In genomic region chr4:136320471-136320813, GRCh38 we compare ENCODE assay signal across 24 cellular contexts.
DNase-seq lines count a peak whose midpoint lies in the region; FAIRE-seq and TF ChIP-seq lines count a peak whose summit lies in the region.
"Had no signal": no experiment of that assay in that cellular context is flagged by ENCODE, and none has a peak within 500 bp of the region (broad histone marks: within the 10 kb centered on the region; RNA-seq: fewer than 3 reads in every experiment).

No MANE protein-coding gene starts in this region.

- H3K36me3 ChIP-seq in Caco-2 (ENCODE audit: control insufficient read depth, insufficient read depth, low read length) (no peaks in the 10 kb centered on the region), PC-9 (ENCODE audit: low read depth) (no peaks in the 10 kb centered on the region), H1 (ENCODE audit: control insufficient read depth in 2 of 4, insufficient read depth in 4 of 4, low read length in 3 of 4) (no peaks in the 10 kb centered on the region), smooth muscle cell (ENCODE audit: low read depth) (no peaks in the 10 kb centered on the region)
- H3K36me3 ChIP-seq: BLaER1 had no signal

- peak overlapping the region; percentile 2; the same call in 1 of the 2 replicates for H4K8ac ChIP-seq in H1 (ENCODE audit: extremely low read depth, insufficient read depth, low read length)

- H4K5ac ChIP-seq in H1 (ENCODE audit: insufficient read length, low read depth, low read length) = no peak overlapping the region

- intact Hi-C loops in Caco-2 (cut with micrococcal nuclease; ENCODE audit: unreplicated experiment) = no loop called here
- intact Hi-C loops in PC-9 (cut with micrococcal nuclease; ENCODE audit: unreplicated experiment) = no loop called here

- H3K79me1 ChIP-seq in H1 (ENCODE audit: low read depth, low read length) = no peaks in the 10 kb centered on the region

- POLR2A ChIA-PET in Caco-2 (lab: Charles Lee) (no interaction called here), PC-9 (lab: Charles Lee; ENCODE audit: unreplicated experiment) (interaction anchor here (0.7 kb wide), 1 partner anchor 92 kb away, joined by 4 read pairs; no protein-coding TSS in a partner anchor), H1 (lab: Charles Lee; ENCODE audit: partially characterized antibody) (no interaction called here)

- H3K4me3 ChIP-seq in Caco-2 (ENCODE audit: low read depth, low read length) = no peak overlapping the region
- H3K4me3 ChIP-seq in PC-9 = no peak overlapping the region
- no peak overlapping the region for H3K4me3 ChIP-seq in H1 (ENCODE audit: extremely low read depth in 1 of 4, insufficient read depth in 2 of 4, low read depth in 3 of 4, low read length in 4 of 4)
- H3K4me3 ChIP-seq in smooth muscle cell = no peak overlapping the region
- H3K4me3 ChIP-seq: BLaER1 had no signal

- no peak overlapping the region for H3K4me2 ChIP-seq in PC-9
- H3K4me2 ChIP-seq in H1 (ENCODE audit: insufficient read depth in 1 of 2, low read depth in 2 of 2, low read length in 2 of 2) = no peak overlapping the region
- H3K4me2 ChIP-seq in smooth muscle cell = no peak overlapping the region
- H3K4me2 ChIP-seq: BLaER1, SK-N-SH had no signal

- H4K91ac ChIP-seq in H1 (replicated peaks; ENCODE audit: insufficient read length, low read length) = no peak overlapping the region

- no peak overlapping the region for H3K56ac ChIP-seq in H1 (replicated peaks; ENCODE audit: insufficient read length, low read depth, low read length)

- H3K9me3 ChIP-seq in Caco-2 (no peaks in the 10 kb centered on the region), PC-9 (ENCODE audit: insufficient read depth, low read depth) (0 out of 2 replicates have a peak, but pooled peaks cover 3% of the 10 kb centered on the region), H1 (ENCODE audit: insufficient read depth in 2 of 2, low read depth in 1 of 2, low read length in 1 of 2) (no peaks in the 10 kb centered on the region), smooth muscle cell (replicated peaks; ENCODE audit: low read depth) (no peaks in the 10 kb centered on the region)
- H3K9me3 ChIP-seq: BLaER1, SK-N-SH had no signal

- no peak for TF ChIP-seq POLR2A in H1 (IDR thresholded peaks at IDR 0.05; ENCODE audit: control extremely low read depth in 1 of 2, low read depth in 2 of 2, low read length in 2 of 2)

- no peak overlapping the region for H2BK20ac ChIP-seq in H1 (ENCODE audit: low read length)

- no peaks in the 10 kb centered on the region for H4K20me1 ChIP-seq in PC-9 (ENCODE audit: insufficient read depth)
- H4K20me1 ChIP-seq in H1 (replicated peaks in 1 of 2; ENCODE audit: control insufficient read depth in 1 of 2, insufficient read depth in 2 of 2, low read length in 2 of 2) = no peaks in the 10 kb centered on the region
- no peaks in the 10 kb centered on the region for H4K20me1 ChIP-seq in smooth muscle cell (ENCODE audit: low read depth)
- H4K20me1 ChIP-seq: BLaER1 had no signal

- H3K79me2 ChIP-seq in PC-9 (ENCODE audit: low read depth) = no peaks in the 10 kb centered on the region
- H3K79me2 ChIP-seq in H1 (ENCODE audit: control insufficient read depth in 1 of 2, insufficient read depth in 2 of 2, low read length in 2 of 2) = no peaks in the 10 kb centered on the region
- H3K79me2 ChIP-seq in smooth muscle cell (ENCODE audit: low read depth) = no peaks in the 10 kb centered on the region

- no peaks in the 10 kb centered on the region for H3K36me3 Mint-ChIP-seq in Caco-2 (ENCODE audit: insufficient read depth, unreplicated experiment)
- H3K36me3 Mint-ChIP-seq: CD4-positive, CD25-positive, alpha-beta regulatory T cell had no signal

- H3K4ac ChIP-seq in H1 (replicated peaks; ENCODE audit: insufficient read length, low read depth, low read length) = no peak overlapping the region

- DNase-seq in Caco-2 (no peak), PC-9 (no peak), H1 (ENCODE audit: low read depth in 1 of 2, low spot score in 2 of 2) (no peak), smooth muscle cell (lab: John Stamatoyannopoulos, UW; ENCODE audit: unreplicated experiment) (no peak), COR-L47 (lab: John Stamatoyannopoulos, UW) (no peak)
- no peak for DNase-seq in activated naive CD4-positive, alpha-beta T cell treated with anti-CD3 and anti-CD28 coated beads, Interleukin-2, amount 50 U/mL, for 16 hours
- no peak for DNase-seq in NK-92 treated with Interleukin-12 subunit alpha and Interleukin-12 subunit beta, amount 100 ng/mL, for 24 hours (lab: John Stamatoyannopoulos, UW)
- DNase-seq: CD4-positive, CD25-positive, alpha-beta regulatory T cell; DMS 273 treated with DMSO at 0.1 percent for 48 hours; DMS79; GF-D8; GOT3; HCEC 1CT; Kasumi-1; MV-4-11; NCI-H1105 treated with DMSO at 0.1 percent for 48 hours; NCI-H146; NCI-H2029; NCI-H446; NCI-H524 treated with DMSO at 0.1 percent for 48 hours; NCI-H774; SK-N-SH had no signal

- WGBS in H1 (ENCODE audit: extremely low coverage in 1 of 2, insufficient coverage in 1 of 2, insufficient read length in 1 of 2, insufficient replicate concordance in 2 of 2, low coverage in 1 of 2, low lambda C conversion rate in 2 of 2, missing lambda C conversion rate in 1 of 2), 2 experiments = 100% methylated on average over 1 of the region's 1 CpG; no CpG with 5 or more reads in 1 of the 2 experiments
- 67% methylated on average over 1 of the region's 1 CpG for WGBS in smooth muscle cell (ENCODE audit: low lambda C conversion rate)

- H3K4me3 Mint-ChIP-seq in Caco-2 (ENCODE audit: unreplicated experiment) = no peak overlapping the region
- H3K4me3 Mint-ChIP-seq: CD4-positive, CD25-positive, alpha-beta regulatory T cell had no signal

- no peaks in the 10 kb centered on the region for H3K27me3 ChIP-seq in Caco-2 (replicated peaks; ENCODE audit: control insufficient read depth, insufficient read depth, low read length)
- no peaks in the 10 kb centered on the region for H3K27me3 ChIP-seq in PC-9 (ENCODE audit: insufficient read depth, low read depth)
- H3K27me3 ChIP-seq in H1 (replicated peaks in 1 of 4; ENCODE audit: control insufficient read depth in 3 of 4, extremely low read depth in 1 of 4, insufficient read depth in 3 of 4, low read length in 3 of 4) = no peaks in the 10 kb centered on the region
- H3K27me3 ChIP-seq in smooth muscle cell (ENCODE audit: low read depth) = no peaks in the 10 kb centered on the region
- H3K27me3 ChIP-seq: BLaER1 had no signal

- TF ChIP-seq CTCF in Caco-2 (IDR thresholded peaks at IDR 0.05; ENCODE audit: insufficient read depth in 1 of 2, low read depth in 1 of 2, low read length in 1 of 2, severe bottlenecking in 1 of 2, unreplicated experiment in 1 of 2) (no peak), PC-9 (conservative IDR thresholded peaks at IDR 0.05) (no peak), H1 (IDR thresholded peaks at IDR 0.05; ENCODE audit: control extremely low read depth in 1 of 3, insufficient read depth in 1 of 3, low read depth in 1 of 3, low read length in 3 of 3) (no peak), smooth muscle cell (IDR thresholded peaks at IDR 0.05; ENCODE audit: borderline replicate concordance, insufficient read depth, poor library complexity, severe bottlenecking) (no peak)

- CTCF ChIA-PET in Caco-2 (lab: Charles Lee) (no interaction called here), PC-9 (lab: Charles Lee) (no interaction called here), H1 (lab: Charles Lee; ENCODE audit: partially characterized antibody) (interaction anchor here (0.8 kb wide), 1 partner anchor 12 kb away, joined by 3 read pairs; no protein-coding TSS in a partner anchor)

- H2BK15ac ChIP-seq in H1 (ENCODE audit: low read length) = no peak overlapping the region

- no peak for FAIRE-seq in H1 (lab: Jason Lieb, UNC)
- FAIRE-seq: GM12891 had no signal

- peak overlapping the region; percentile 32 for H3K27ac Mint-ChIP-seq in Caco-2 (ENCODE audit: unreplicated experiment)
- H3K27ac Mint-ChIP-seq: CD4-positive, CD25-positive, alpha-beta regulatory T cell had no signal

- no peaks in the 10 kb centered on the region for H3K9me2 ChIP-seq in PC-9 (ENCODE audit: insufficient read depth)
- H3K9me2 ChIP-seq: SK-N-SH had no signal

- no peak overlapping the region for H2BK5ac ChIP-seq in H1 (ENCODE audit: low read depth, low read length)

- BruUV-seq in Caco-2 (replicated peaks; lab: Mats Ljungman, UMichigan) = no TSS peak
- no TSS peak for BruUV-seq in PC-9 (replicated peaks; lab: Mats Ljungman, UMichigan)

- peaks cover 5% of the 10 kb centered on the region for H3K27me3 Mint-ChIP-seq in Caco-2 (ENCODE audit: insufficient read depth, unreplicated experiment)
- H3K27me3 Mint-ChIP-seq: CD4-positive, CD25-positive, alpha-beta regulatory T cell had no signal

- no peak for TF ChIP-seq RAD21 in H1 (IDR thresholded peaks at IDR 0.05 in 1 of 2, conservative IDR thresholded peaks at IDR 0.05 in 1 of 2; ENCODE audit: low read depth in 2 of 2, low read length in 2 of 2)

- no peak overlapping the region for H3K23ac ChIP-seq in H1 (ENCODE audit: insufficient read length)

- H2AK5ac ChIP-seq in H1 (ENCODE audit: low read depth, low read length) = no peak overlapping the region

- H3K4me1 Mint-ChIP-seq in Caco-2 (ENCODE audit: low read depth, unreplicated experiment) = peaks cover 6% of the 10 kb centered on the region
- H3K4me1 Mint-ChIP-seq: CD4-positive, CD25-positive, alpha-beta regulatory T cell had no signal

- H3K18ac ChIP-seq in H1 (ENCODE audit: extremely low read depth, low read length) = no peak overlapping the region

- no peak overlapping the region for H3K9ac ChIP-seq in H1 (replicated peaks in 1 of 4; ENCODE audit: extremely low read depth in 1 of 4, low read depth in 3 of 4, low read length in 3 of 4)
- no peak overlapping the region for H3K9ac ChIP-seq in smooth muscle cell (ENCODE audit: low read depth)
- H3K9ac ChIP-seq: BLaER1, SK-N-SH had no signal

- no peaks in the 10 kb centered on the region for H3K9me3 Mint-ChIP-seq in Caco-2 (ENCODE audit: unreplicated experiment)

- no peak overlapping the region for H3K14ac ChIP-seq in H1 (ENCODE audit: insufficient read length)

- H2BK120ac ChIP-seq in H1 (replicated peaks; ENCODE audit: low read depth, low read length) = no peak overlapping the region

- H3K4me1 ChIP-seq in Caco-2 = peaks cover 11% of the 10 kb centered on the region
- peaks cover 12% of the 10 kb centered on the region for H3K4me1 ChIP-seq in PC-9 (replicated peaks; ENCODE audit: insufficient read depth)
- peaks cover 0 to 6% (median 0%) of the 10 kb centered on the region in 4 experiments; a peak in 1 of 7 replicates for H3K4me1 ChIP-seq in H1 (replicated peaks in 1 of 4; ENCODE audit: control insufficient read depth in 3 of 4, insufficient read depth in 4 of 4, low read length in 3 of 4)
- no peaks in the 10 kb centered on the region for H3K4me1 ChIP-seq in smooth muscle cell (ENCODE audit: low read depth)
- H3K4me1 ChIP-seq: BLaER1 had no signal

- no peak for TF ChIP-seq EP300 in H1 (IDR thresholded peaks at IDR 0.05; ENCODE audit: borderline replicate concordance in 1 of 2, low read depth in 2 of 2, low read length in 2 of 2)

- H2AFZ ChIP-seq in PC-9 = peak overlapping the region; percentile 60; the same call in 1 of the 2 replicates
- H2AFZ ChIP-seq in H1 (ENCODE audit: low read length) = no peak overlapping the region
- no peak overlapping the region for H2AFZ ChIP-seq in smooth muscle cell (ENCODE audit: low read depth)

- no peaks in the 10 kb centered on the region for H3F3A ChIP-seq in PC-9 (ENCODE audit: insufficient read depth, low read depth)
- no peaks in the 10 kb centered on the region for H3F3A ChIP-seq in smooth muscle cell (ENCODE audit: low read depth)

- no peak overlapping the region for H2BK12ac ChIP-seq in H1 (ENCODE audit: low read depth, low read length)

- H3K27ac ChIP-seq in PC-9 = no peak overlapping the region
- no peak overlapping the region for H3K27ac ChIP-seq in H1 (ENCODE audit: low read depth, low read length)
- peak overlapping the region; percentile 62 for H3K27ac ChIP-seq in smooth muscle cell (ENCODE audit: low read depth)
- H3K27ac ChIP-seq: BLaER1 had no signal

- H3K23me2 ChIP-seq in H1 (ENCODE audit: low read depth, low read length) = no peaks in the 10 kb centered on the region
